ENCODE assay signal across 8 cellular contexts in genomic region chr3:158672293-158673176, GRCh38. TPM values are rescaled to one million over a fixed set of nuclear protein-coding genes. Genes with fewer than 3 reads are reported as not detected.
A peak's percentile ranks its signal among the peaks of the same experiment; 100 is the strongest.
DNase-seq lines count a peak whose midpoint lies in the region; ATAC-seq and TF ChIP-seq lines count a peak whose summit lies in the region.

Gene LXN, minus strand, starts transcription at chr3:158672648. Its CDS starts 170 bp downstream, at chr3:158672478.

- TF ChIP-seq CTCF in AG04450 (IDR thresholded peaks at IDR 0.05; ENCODE audit: low read depth, low read length): peak; percentile 90

- H3K27ac Mint-ChIP-seq in T-helper 2 cell treated with Interferon-gamma antibody and Interleukin-4, amounts not matched to agents 5 μg/mL and 100 μg/mL, for 36 hours: peak within 1 kb of the TSS; percentile 95

- H3K4me3 ChIP-seq in AG04450 (ENCODE audit: low read depth, low read length): peak within 1 kb of the TSS; percentile 90
- H3K4me3 ChIP-seq in rectal smooth muscle tissue (ENCODE audit: low read length): peak within 1 kb of the TSS; percentile 83
- H3K4me3 ChIP-seq in aorta (ENCODE audit: low read length in 2 of 2): no peak within 1 kb of the TSS

- H3K4me3 Mint-ChIP-seq in T-helper 2 cell treated with Interferon-gamma antibody and Interleukin-4, amounts not matched to agents 5 μg/mL and 100 μg/mL, for 36 hours: peak within 1 kb of the TSS; percentile 89

- in situ Hi-C loops in GM18951 (cut with MboI; ENCODE audit: low sequenced_read_pairs, unreplicated experiment): no loop called here

- intact Hi-C loops in aorta (cut with DNase I): no loop called here

- no peaks in the 10 kb centered on the region for H3K4me1 ChIP-seq in rectal smooth muscle tissue (ENCODE audit: control insufficient read depth, insufficient read depth, low read length)
- H3K4me1 ChIP-seq in aorta (ENCODE audit: control insufficient read depth in 1 of 2, insufficient read depth in 2 of 2, low read length in 2 of 2): no peaks in the 10 kb centered on the region

- peaks cover 17% of the 10 kb centered on the region for H3K4me1 Mint-ChIP-seq in T-helper 2 cell treated with Interferon-gamma antibody and Interleukin-4, amounts not matched to agents 5 μg/mL and 100 μg/mL, for 36 hours (ENCODE audit: low read depth)

- 40 to 46% methylated on average over 27 of the region's 27 CpGs for WGBS in aorta, 2 donors

- H3K27me3 Mint-ChIP-seq in T-helper 2 cell treated with Interferon-gamma antibody and Interleukin-4, amounts not matched to agents 5 μg/mL and 100 μg/mL, for 36 hours (ENCODE audit: low read depth): no peaks in the 10 kb centered on the region

- CTCF ChIA-PET in AG04450 (lab: Charles Lee): interaction anchor here (0.6 to 7.2 kb wide), 14 partner anchors 10 to 1070 kb away, joined by 3 to 85 read pairs (median 6); no protein-coding TSS in a partner anchor

- TF ChIP-seq POLR2A in GM18951 (IDR thresholded peaks at IDR 0.05; ENCODE audit: extremely low read depth, insufficient read depth, insufficient read length): peak; percentile 75

- H3K9me3 ChIP-seq in AG04450 (ENCODE audit: control insufficient read depth, insufficient read depth, low read length) (no peaks in the 10 kb centered on the region), aorta (ENCODE audit: control insufficient read depth, low read length) (no peaks in the 10 kb centered on the region)

- peaks cover 30% of the 10 kb centered on the region for H3K36me3 Mint-ChIP-seq in T-helper 2 cell treated with Interferon-gamma antibody and Interleukin-4, amounts not matched to agents 5 μg/mL and 100 μg/mL, for 36 hours (ENCODE audit: low read depth)

- no peaks in the 10 kb centered on the region for H3K9me3 Mint-ChIP-seq in T-helper 2 cell treated with Interferon-gamma antibody and Interleukin-4, amounts not matched to agents 5 μg/mL and 100 μg/mL, for 36 hours

- peak within 1 kb of the TSS; percentile 55 for H3K27ac ChIP-seq in AG04450 (ENCODE audit: low read depth, low read length)
- H3K27ac ChIP-seq in rectal smooth muscle tissue (ENCODE audit: low read depth, low read length): peak within 1 kb of the TSS; percentile 28
- no peak within 1 kb of the TSS for H3K27ac ChIP-seq in aorta (ENCODE audit: low read depth in 1 of 2, low read length in 2 of 2)

- peaks cover 2% of the 10 kb centered on the region for H3K36me3 ChIP-seq in rectal smooth muscle tissue (ENCODE audit: control insufficient read depth, insufficient read depth, low read length)
- H3K36me3 ChIP-seq in aorta (ENCODE audit: control insufficient read depth in 1 of 2, insufficient read depth in 2 of 2, low read length in 1 of 2): peaks cover 0 to under 1% of the 10 kb centered on the region in 2 donors

- DNase-seq in AG04450 (ENCODE audit: low read depth, low spot score) (peak; percentile 60), astrocyte of the hippocampus (ENCODE audit: low read depth, low spot score) (peak; percentile 92), hepatic stellate cell (ENCODE audit: low spot score) (peak; percentile 81), aorta (peak; percentile 89 to 91)
- peak; percentile 81 for DNase-seq in T-helper 2 cell treated with Interferon-gamma antibody and Interleukin-4, amounts not matched to agents 5 μg/mL and 100 μg/mL, for 36 hours (ENCODE audit: low spot score)

- POLR2A ChIA-PET in AG04450 (lab: Yijun Ruan, JAX): interaction anchor here (0.6 to 1.0 kb wide), 4 partner anchors 10 to 102 kb away, joined by 3 to 4 read pairs (median 3); partner anchors contain the start of gene MLF1

- peak; percentile 99 for ATAC-seq in HG03175 (IDR thresholded peaks at IDR 0.05; ENCODE audit: unreplicated experiment)
- peak; percentile 96 for ATAC-seq in aorta (ENCODE audit: low FRiP score)

- H3K27me3 ChIP-seq in AG04450 (ENCODE audit: control insufficient read depth, insufficient read depth, low read length) (no peaks in the 10 kb centered on the region), rectal smooth muscle tissue (ENCODE audit: control insufficient read depth, insufficient read depth, low read length) (no peaks in the 10 kb centered on the region), aorta (ENCODE audit: control insufficient read depth in 1 of 2, insufficient read depth in 2 of 2, low read length in 1 of 2) (no peaks in the 10 kb centered on the region)

- peak within 1 kb of the TSS; percentile 56 for H3K9ac ChIP-seq in rectal smooth muscle tissue (ENCODE audit: low read length)

RNA-seq across cellular contexts. Expression of gene LXN, which starts in this region (rescaled TPM):
- 281 and 347 TPM in 2 replicates for polyA plus RNA-seq in AG04450 (2011; rRNA removed)
- polyA minus RNA-seq in AG04450 (2011; rRNA and poly(A)+ RNA removed): 79.3 and 86.4 TPM in 2 replicates
- total RNA-seq in aorta: 10 to 100 TPM; 37.8 to 78.1 TPM
- 10 to 100 TPM; 14.1 to 39.8 TPM for polyA plus RNA-seq in aorta

Comparison
In these comparisons a context has a peak if more than half of its experiments do, and no peak if none do; other contexts are left out.
1. H3K27ac ChIP-seq: peak in AG04450 (single experiment) and rectal smooth muscle tissue (single experiment); none in aorta (0 of 2).
2. H3K4me3 ChIP-seq: peak in AG04450 (single experiment) and rectal smooth muscle tissue (single experiment); none in aorta (0 of 2).
3. Peak in every context shown above with its lines, with median percentiles within 50 percentile points of each other: DNase-seq.